In the genomic region with DNA sequence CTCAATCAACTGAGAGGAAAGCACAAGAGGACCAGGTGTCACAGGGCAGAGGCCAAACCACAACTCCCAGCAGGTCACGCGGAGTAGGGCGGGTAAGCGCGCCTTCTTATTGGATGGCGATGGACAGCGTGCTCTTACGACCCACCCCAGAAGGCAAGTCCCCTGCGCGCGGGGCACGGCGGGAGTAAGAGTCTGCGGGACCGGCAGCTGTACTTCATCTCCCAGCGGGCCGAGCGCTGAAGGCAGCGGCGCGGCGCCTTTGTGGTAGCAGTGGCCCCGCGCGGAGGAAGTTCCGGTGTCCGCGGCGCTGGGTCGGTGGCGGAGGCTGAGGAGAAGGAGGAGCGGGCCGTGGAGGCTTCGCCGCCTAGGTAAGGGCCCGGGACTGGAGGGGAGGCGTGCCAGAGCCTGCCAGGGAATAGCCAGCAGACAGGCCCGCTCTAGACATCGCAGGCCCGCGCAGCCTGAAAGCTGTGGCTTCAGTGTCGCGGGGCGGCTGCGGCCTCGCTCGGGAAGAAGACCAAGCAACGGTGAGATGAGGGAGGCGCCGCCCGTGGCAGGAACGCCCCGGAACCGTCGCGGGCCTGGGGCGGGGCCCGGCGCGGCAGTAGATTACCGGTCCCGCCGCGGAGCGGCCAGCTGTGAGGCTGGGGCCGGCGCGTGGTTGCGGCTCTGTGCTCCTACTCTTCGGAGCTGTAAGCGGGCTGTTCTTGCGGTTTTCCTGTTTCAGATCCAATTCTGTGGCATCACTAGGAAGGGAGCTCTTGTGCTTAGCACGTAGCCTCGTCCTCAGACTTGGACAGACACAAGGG, we compare ENCODE assay signal across 8 cellular contexts.
DNase-seq lines count a peak whose midpoint lies in the region; ATAC-seq and TF ChIP-seq lines count a peak whose summit lies in the region.

A gene with protein sequence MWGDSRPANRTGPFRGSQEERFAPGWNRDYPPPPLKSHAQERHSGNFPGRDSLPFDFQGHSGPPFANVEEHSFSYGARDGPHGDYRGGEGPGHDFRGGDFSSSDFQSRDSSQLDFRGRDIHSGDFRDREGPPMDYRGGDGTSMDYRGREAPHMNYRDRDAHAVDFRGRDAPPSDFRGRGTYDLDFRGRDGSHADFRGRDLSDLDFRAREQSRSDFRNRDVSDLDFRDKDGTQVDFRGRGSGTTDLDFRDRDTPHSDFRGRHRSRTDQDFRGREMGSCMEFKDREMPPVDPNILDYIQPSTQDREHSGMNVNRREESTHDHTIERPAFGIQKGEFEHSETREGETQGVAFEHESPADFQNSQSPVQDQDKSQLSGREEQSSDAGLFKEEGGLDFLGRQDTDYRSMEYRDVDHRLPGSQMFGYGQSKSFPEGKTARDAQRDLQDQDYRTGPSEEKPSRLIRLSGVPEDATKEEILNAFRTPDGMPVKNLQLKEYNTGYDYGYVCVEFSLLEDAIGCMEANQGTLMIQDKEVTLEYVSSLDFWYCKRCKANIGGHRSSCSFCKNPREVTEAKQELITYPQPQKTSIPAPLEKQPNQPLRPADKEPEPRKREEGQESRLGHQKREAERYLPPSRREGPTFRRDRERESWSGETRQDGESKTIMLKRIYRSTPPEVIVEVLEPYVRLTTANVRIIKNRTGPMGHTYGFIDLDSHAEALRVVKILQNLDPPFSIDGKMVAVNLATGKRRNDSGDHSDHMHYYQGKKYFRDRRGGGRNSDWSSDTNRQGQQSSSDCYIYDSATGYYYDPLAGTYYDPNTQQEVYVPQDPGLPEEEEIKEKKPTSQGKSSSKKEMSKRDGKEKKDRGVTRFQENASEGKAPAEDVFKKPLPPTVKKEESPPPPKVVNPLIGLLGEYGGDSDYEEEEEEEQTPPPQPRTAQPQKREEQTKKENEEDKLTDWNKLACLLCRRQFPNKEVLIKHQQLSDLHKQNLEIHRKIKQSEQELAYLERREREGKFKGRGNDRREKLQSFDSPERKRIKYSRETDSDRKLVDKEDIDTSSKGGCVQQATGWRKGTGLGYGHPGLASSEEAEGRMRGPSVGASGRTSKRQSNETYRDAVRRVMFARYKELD (plus strand): TSS at position 293 of the 809 bp plus-strand sequence. CDS start 22,492 bp downstream, outside the sequence.

- H2AFZ ChIP-seq in MM.1S (ENCODE audit: low read length) = peak within 1 kb of the TSS; percentile 88

- H3K36me3 ChIP-seq in ES-I3 (ENCODE audit: insufficient read depth, low read length) (peaks cover 3% of the 10 kb centered on the region; the same call in 1 of the 2 replicates), HAP-1 (replicated peaks) (no peaks in the 10 kb centered on the region), MM.1S (replicated peaks; ENCODE audit: insufficient read depth, low read length) (no peaks in the 10 kb centered on the region; the same call in 1 of the 2 replicates)

- H3K4me1 ChIP-seq in ES-I3 (ENCODE audit: insufficient read depth, low read length) (peaks cover 5% of the 10 kb centered on the region; the same call in 1 of the 2 replicates), HAP-1 (peaks cover 8% of the 10 kb centered on the region; the same call in 1 of the 2 replicates), MM.1S (ENCODE audit: low read length) (peaks cover 4% of the 10 kb centered on the region; the same call in 1 of the 2 replicates)

- no peaks in the 10 kb centered on the region for H3K27me3 Mint-ChIP-seq in nephron progenitor cell (ENCODE audit: low read depth, poor library complexity)
- no peaks in the 10 kb centered on the region for H3K27me3 Mint-ChIP-seq in stimulated activated naive CD8-positive, alpha-beta T cell treated with anti-CD3 and anti-CD28 coated beads, Interleukin-15, amount 100 ng/mL, for 72 hours

- H3K9me3 ChIP-seq in ES-I3 (ENCODE audit: control insufficient read depth, insufficient read depth, low read length) (no peaks in the 10 kb centered on the region), HAP-1 (no peaks in the 10 kb centered on the region), MM.1S (replicated peaks; ENCODE audit: insufficient read depth, low read length) (no peaks in the 10 kb centered on the region)

- peaks cover 14% of the 10 kb centered on the region for H3F3A ChIP-seq in MM.1S (ENCODE audit: insufficient read depth, low read length)

- H3K4me3 Mint-ChIP-seq in nephron progenitor cell = peak within 1 kb of the TSS; percentile 98
- H3K4me3 Mint-ChIP-seq in stimulated activated naive CD8-positive, alpha-beta T cell treated with anti-CD3 and anti-CD28 coated beads, Interleukin-15, amount 100 ng/mL, for 72 hours = peak within 1 kb of the TSS; percentile 99

- peak; percentile 98 to 100 for DNase-seq in HAP-1 (ENCODE audit: low spot score in 2 of 2)
- peak; percentile 99 for DNase-seq in MM.1S
- DNase-seq in SIG-M5 (lab: John Stamatoyannopoulos, UW) = peak; percentile 86
- peak; percentile 91 for DNase-seq in activated gamma-delta T cell (lab: John Stamatoyannopoulos, UW)
- DNase-seq in fibroblast of the conjunctiva (ENCODE audit: low read depth) = peak; percentile 97
- DNase-seq in nephron progenitor cell = peak; percentile 91
- peak; percentile 92 to 96 for DNase-seq in stimulated activated naive CD8-positive, alpha-beta T cell treated with anti-CD3 and anti-CD28 coated beads, Interleukin-15, amount 100 ng/mL, for 72 hours

- H3K4me2 ChIP-seq in MM.1S (ENCODE audit: low read depth, low read length) = peak within 1 kb of the TSS; percentile 94

- peak within 1 kb of the TSS; percentile 94 for H3K27ac ChIP-seq in MM.1S (ENCODE audit: low read length)

- peak; percentile 99 for ATAC-seq in stimulated activated naive CD8-positive, alpha-beta T cell treated with anti-CD3 and anti-CD28 coated beads, Interleukin-15, amount 100 ng/mL, for 72 hours

- peaks cover 50% of the 10 kb centered on the region for H3K79me2 ChIP-seq in MM.1S (ENCODE audit: low read length)

- peak within 1 kb of the TSS; percentile 96 for H3K4me3 ChIP-seq in HAP-1
- peak within 1 kb of the TSS; percentile 92 for H3K4me3 ChIP-seq in MM.1S (ENCODE audit: low read length)

- peaks cover 22% of the 10 kb centered on the region for H3K36me3 Mint-ChIP-seq in nephron progenitor cell (ENCODE audit: low read depth)

- H3K27me3 ChIP-seq in HAP-1 (ENCODE audit: low read depth) (no peaks in the 10 kb centered on the region), MM.1S (replicated peaks; ENCODE audit: insufficient read depth, low read length) (no peaks in the 10 kb centered on the region)

- H3K27ac Mint-ChIP-seq in nephron progenitor cell = peak within 1 kb of the TSS; percentile 99
- peak within 1 kb of the TSS; percentile 98 to 99 for H3K27ac Mint-ChIP-seq in stimulated activated naive CD8-positive, alpha-beta T cell treated with anti-CD3 and anti-CD28 coated beads, Interleukin-15, amount 100 ng/mL, for 72 hours

- in situ Hi-C loops in HAP-1 (cut with MboI; ENCODE audit: low sequenced_read_pairs) = no loop called here

- no peaks in the 10 kb centered on the region for H3K9me2 ChIP-seq in MM.1S (replicated peaks; ENCODE audit: insufficient read depth, low read length)

- peaks cover 28% of the 10 kb centered on the region for H3K4me1 Mint-ChIP-seq in nephron progenitor cell
- peaks cover 29% of the 10 kb centered on the region for H3K4me1 Mint-ChIP-seq in stimulated activated naive CD8-positive, alpha-beta T cell treated with anti-CD3 and anti-CD28 coated beads, Interleukin-15, amount 100 ng/mL, for 72 hours

- peaks cover 6% of the 10 kb centered on the region for H3K9me3 Mint-ChIP-seq in nephron progenitor cell
- H3K9me3 Mint-ChIP-seq in stimulated activated naive CD8-positive, alpha-beta T cell treated with anti-CD3 and anti-CD28 coated beads, Interleukin-15, amount 100 ng/mL, for 72 hours = peaks cover 5 to 7% of the 10 kb centered on the region in 2 donors

- peaks cover 10% of the 10 kb centered on the region; the same call in 1 of the 2 replicates for H4K20me1 ChIP-seq in MM.1S (ENCODE audit: insufficient read depth, low read length)

- TF ChIP-seq CTCF in MM.1S (IDR thresholded peaks at IDR 0.05; ENCODE audit: low read length) (no peak), nephron progenitor cell (IDR thresholded peaks at IDR 0.05) (no peak)

- peak within 1 kb of the TSS; percentile 92 for H3K9ac ChIP-seq in ES-I3 (ENCODE audit: low read depth, low read length)
- peak within 1 kb of the TSS; percentile 94 for H3K9ac ChIP-seq in MM.1S (ENCODE audit: low read length)

Comparison
In these comparisons a context has a peak if more than half of its experiments do, and no peak if none do; other contexts are left out.
1. Peak in every context shown above with its lines: DNase-seq, ATAC-seq, H3K4me3 ChIP-seq and H3K27ac ChIP-seq.